ENCODE assay signal across 1 cellular context in the genomic region with DNA sequence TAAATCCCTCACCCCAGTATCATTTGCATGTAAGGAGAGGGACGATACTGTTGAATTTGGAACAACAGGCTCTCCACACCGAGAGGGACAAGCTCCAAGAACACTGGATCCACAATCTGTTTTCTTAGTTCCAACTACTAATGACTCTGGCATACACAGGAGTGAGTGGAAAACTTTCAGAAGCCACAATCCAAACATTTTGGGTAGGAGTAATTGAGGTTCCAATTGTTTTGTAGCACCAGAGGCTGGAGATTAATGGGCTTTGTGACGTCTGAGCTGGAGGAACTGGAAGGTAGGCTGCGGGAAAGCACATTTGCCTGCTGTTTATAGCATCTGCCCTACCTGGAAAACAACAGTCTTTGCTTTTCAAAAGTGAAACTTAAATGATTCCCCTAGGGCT.
TF ChIP-seq lines count a peak whose summit lies in the region.

No MANE protein-coding gene starts in this region.

TF ChIP-seq in HEK293, 187 proteins besides CTCF, POLR2A, EP300 and RAD21 (continued from another document):
- TF ChIP-seq GLI2 (tag by site-specific recombination; IDR thresholded peaks at IDR 0.05; ENCODE audit: borderline replicate concordance, low read depth) (no peak), SP3 (tag by site-specific recombination; IDR thresholded peaks at IDR 0.05) (no peak), ZNF621 (tag by site-specific recombination; IDR thresholded peaks at IDR 0.05) (no peak), ZNF211 (tag by site-specific recombination; IDR thresholded peaks at IDR 0.05; ENCODE audit: low read depth) (no peak), ZNF747 (tag by site-specific recombination; IDR thresholded peaks at IDR 0.05) (no peak), ZNF157 (tag by site-specific recombination; IDR thresholded peaks at IDR 0.05) (no peak), ZNF585B (tag by site-specific recombination; IDR thresholded peaks at IDR 0.05) (no peak), ZNF76 (tag by site-specific recombination; IDR thresholded peaks at IDR 0.05; ENCODE audit: borderline replicate concordance, low read depth) (no peak), ZNF501 (tag by site-specific recombination; IDR thresholded peaks at IDR 0.05) (no peak), ZBTB17 (tag by site-specific recombination; IDR thresholded peaks at IDR 0.05) (peak; percentile 40; the same call in 1 of the 2 replicates), ZNF701 (tag by site-specific recombination; IDR thresholded peaks at IDR 0.05) (no peak), FEZF1 (tag by site-specific recombination; IDR thresholded peaks at IDR 0.05) (peak; percentile 38; the same call in 1 of the 2 replicates), SP7 (tag by site-specific recombination; IDR thresholded peaks at IDR 0.05) (no peak), ZNF423 (tag by site-specific recombination; IDR thresholded peaks at IDR 0.05) (no peak)
- TF ChIP-seq, protein P1, sequence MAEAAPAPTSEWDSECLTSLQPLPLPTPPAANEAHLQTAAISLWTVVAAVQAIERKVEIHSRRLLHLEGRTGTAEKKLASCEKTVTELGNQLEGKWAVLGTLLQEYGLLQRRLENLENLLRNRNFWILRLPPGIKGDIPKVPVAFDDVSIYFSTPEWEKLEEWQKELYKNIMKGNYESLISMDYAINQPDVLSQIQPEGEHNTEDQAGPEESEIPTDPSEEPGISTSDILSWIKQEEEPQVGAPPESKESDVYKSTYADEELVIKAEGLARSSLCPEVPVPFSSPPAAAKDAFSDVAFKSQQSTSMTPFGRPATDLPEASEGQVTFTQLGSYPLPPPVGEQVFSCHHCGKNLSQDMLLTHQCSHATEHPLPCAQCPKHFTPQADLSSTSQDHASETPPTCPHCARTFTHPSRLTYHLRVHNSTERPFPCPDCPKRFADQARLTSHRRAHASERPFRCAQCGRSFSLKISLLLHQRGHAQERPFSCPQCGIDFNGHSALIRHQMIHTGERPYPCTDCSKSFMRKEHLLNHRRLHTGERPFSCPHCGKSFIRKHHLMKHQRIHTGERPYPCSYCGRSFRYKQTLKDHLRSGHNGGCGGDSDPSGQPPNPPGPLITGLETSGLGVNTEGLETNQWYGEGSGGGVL (tag by site-specific recombination; IDR thresholded peaks at IDR 0.05), result no peak
- TF ChIP-seq, protein P2, sequence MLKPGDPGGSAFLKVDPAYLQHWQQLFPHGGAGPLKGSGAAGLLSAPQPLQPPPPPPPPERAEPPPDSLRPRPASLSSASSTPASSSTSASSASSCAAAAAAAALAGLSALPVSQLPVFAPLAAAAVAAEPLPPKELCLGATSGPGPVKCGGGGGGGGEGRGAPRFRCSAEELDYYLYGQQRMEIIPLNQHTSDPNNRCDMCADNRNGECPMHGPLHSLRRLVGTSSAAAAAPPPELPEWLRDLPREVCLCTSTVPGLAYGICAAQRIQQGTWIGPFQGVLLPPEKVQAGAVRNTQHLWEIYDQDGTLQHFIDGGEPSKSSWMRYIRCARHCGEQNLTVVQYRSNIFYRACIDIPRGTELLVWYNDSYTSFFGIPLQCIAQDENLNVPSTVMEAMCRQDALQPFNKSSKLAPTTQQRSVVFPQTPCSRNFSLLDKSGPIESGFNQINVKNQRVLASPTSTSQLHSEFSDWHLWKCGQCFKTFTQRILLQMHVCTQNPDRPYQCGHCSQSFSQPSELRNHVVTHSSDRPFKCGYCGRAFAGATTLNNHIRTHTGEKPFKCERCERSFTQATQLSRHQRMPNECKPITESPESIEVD (tag by site-specific recombination; IDR thresholded peaks at IDR 0.05), result peak; percentile 90
